In genomic region chr10:102624094-102624493, GRCh38 we compare ENCODE assay signal across 17 cellular contexts. TPM values are rescaled to one million over a fixed set of nuclear protein-coding genes. Genes with fewer than 3 reads are reported as not detected.
DNase-seq lines count a peak whose midpoint lies in the region; ATAC-seq and TF ChIP-seq lines count a peak whose summit lies in the region.
"Had no signal": no experiment of that assay in that cellular context is flagged by ENCODE, and none has a peak within 500 bp of the region (broad histone marks: within the 10 kb centered on the region; RNA-seq: fewer than 3 reads in every experiment).

No MANE protein-coding gene starts in this region.

- H3K9me3 ChIP-seq in right cardiac atrium (ENCODE audit: control insufficient read depth, low read length) (no peaks in the 10 kb centered on the region), osteoblast (ENCODE audit: low read depth, low read length) (no peaks in the 10 kb centered on the region)
- no peaks in the 10 kb centered on the region for H3K9me3 ChIP-seq in CD8-positive, alpha-beta T cell (ENCODE audit: low read length)
- H3K9me3 ChIP-seq: A549, Caco-2 had no signal

- no peak for TF ChIP-seq CTCF in chondrocyte (IDR thresholded peaks at IDR 0.05)
- no peak for TF ChIP-seq CTCF in osteoblast (IDR thresholded peaks at IDR 0.05; ENCODE audit: extremely low read depth, low read depth, low read length)
- TF ChIP-seq CTCF in CD8-positive, alpha-beta T cell (IDR thresholded peaks at IDR 0.05), result no peak

- no peaks in the 10 kb centered on the region for H4K20me1 ChIP-seq in osteoblast (ENCODE audit: insufficient read depth, low read length)

- no peak overlapping the region for H3K4me3 Mint-ChIP-seq in chondrocyte (ENCODE audit: unreplicated experiment)
- H3K4me3 Mint-ChIP-seq in CD8-positive, alpha-beta T cell, result no peak overlapping the region
- H3K4me3 Mint-ChIP-seq: CD14-positive monocyte had no signal

- no peaks in the 10 kb centered on the region for H3K9me3 Mint-ChIP-seq in chondrocyte (ENCODE audit: low read depth)
- no peaks in the 10 kb centered on the region for H3K9me3 Mint-ChIP-seq in CD8-positive, alpha-beta T cell
- H3K9me3 Mint-ChIP-seq: CD14-positive monocyte had no signal

- POLR2A ChIA-PET in CD8-positive, alpha-beta T cell (lab: Charles Lee), result interaction anchor here (0.5 kb wide), 1 partner anchor 161 kb away, joined by 3 read pairs; no protein-coding TSS in a partner anchor

- no peak overlapping the region for H3K27ac Mint-ChIP-seq in chondrocyte (ENCODE audit: unreplicated experiment)
- no peak overlapping the region for H3K27ac Mint-ChIP-seq in CD8-positive, alpha-beta T cell

- CTCF ChIA-PET in CD8-positive, alpha-beta T cell (lab: Charles Lee), result interaction anchor here (1.0 to 1.1 kb wide), 2 partner anchors 11 to 21 kb away, joined by 3 to 4 read pairs; no protein-coding TSS in a partner anchor

- ATAC-seq in right cardiac atrium, result no peak
- ATAC-seq in CD8-positive, alpha-beta T cell, result no peak
- ATAC-seq: A549, Right ventricle myocardium inferior had no signal

- H3K27me3 ChIP-seq in right cardiac atrium (ENCODE audit: control insufficient read depth, insufficient read depth) (no peaks in the 10 kb centered on the region), osteoblast (ENCODE audit: insufficient read depth, low read length) (no peaks in the 10 kb centered on the region)
- H3K27me3 ChIP-seq in CD8-positive, alpha-beta T cell (ENCODE audit: insufficient read depth, low read length), result no peaks in the 10 kb centered on the region

- H3K27ac ChIP-seq in right cardiac atrium (ENCODE audit: low read length) (no peak overlapping the region), osteoblast (ENCODE audit: low read depth, low read length) (peak overlapping the region; percentile 76)
- no peak overlapping the region for H3K27ac ChIP-seq in CD8-positive, alpha-beta T cell (ENCODE audit: low read depth, low read length)
- H3K27ac ChIP-seq: A549, KMS-11 had no signal

- DNase-seq in right cardiac atrium (peak; percentile 9 to 45 (median 31)), cardiac septum (ENCODE audit: low spot score) (no peak), chondrocyte (ENCODE audit: low spot score) (peak; percentile 9), osteoblast (ENCODE audit: insufficient read length, low spot score, missing footprints) (peak; percentile 46)
- no peak for DNase-seq in CD8-positive, alpha-beta T cell
- no peak for DNase-seq in activated naive CD4-positive, alpha-beta T cell treated with Interleukin-2 at 50 U/mL for 16 hours
- no peak for DNase-seq in stimulated activated CD4-positive, alpha-beta T cell treated with anti-CD3 and anti-CD28 coated beads, Interleukin-12 subunit alpha, Interleukin-12 subunit beta, amount 100 ng/mL, for 4 hours
- DNase-seq: Caco-2, DMS79, NCI-H1436, NCI-H2081, NCI-H510A, NCI-H774 had no signal

- H3K4me1 ChIP-seq in right cardiac atrium (ENCODE audit: control insufficient read depth, insufficient read depth, low read length) (peaks cover 60% of the 10 kb centered on the region), osteoblast (ENCODE audit: insufficient read depth, low read length) (peaks cover 73% of the 10 kb centered on the region)
- H3K4me1 ChIP-seq in CD8-positive, alpha-beta T cell (ENCODE audit: insufficient read depth, low read length), result no peaks in the 10 kb centered on the region

- H3K4me1 Mint-ChIP-seq in chondrocyte (ENCODE audit: low read depth), result peaks cover 74% of the 10 kb centered on the region
- no peaks in the 10 kb centered on the region for H3K4me1 Mint-ChIP-seq in CD8-positive, alpha-beta T cell (ENCODE audit: low read depth)

- H3K27me3 Mint-ChIP-seq in chondrocyte (ENCODE audit: low read depth), result no peaks in the 10 kb centered on the region
- no peaks in the 10 kb centered on the region for H3K27me3 Mint-ChIP-seq in CD8-positive, alpha-beta T cell (ENCODE audit: low read depth)

- intact Hi-C loops in right cardiac atrium (cut with DNase I) (no loop called here), cardiac septum (cut with DNase I) (no loop called here)
- intact Hi-C loops in CD8-positive, alpha-beta T cell (cut with DNase I, micrococcal nuclease), result no loop called here

- no peaks in the 10 kb centered on the region for H3K79me2 ChIP-seq in osteoblast (ENCODE audit: insufficient read depth, low read length)

- no peak overlapping the region for H3K4me2 ChIP-seq in osteoblast (ENCODE audit: insufficient read depth, low read length)
- H3K4me2 ChIP-seq: A549, KMS-11 had no signal

- H3K4me3 ChIP-seq in right cardiac atrium (ENCODE audit: low read length) (no peak overlapping the region), osteoblast (ENCODE audit: insufficient read depth, low read length) (no peak overlapping the region)
- H3K4me3 ChIP-seq in CD8-positive, alpha-beta T cell (ENCODE audit: low read depth, low read length), result no peak overlapping the region
- H3K4me3 ChIP-seq: A549 had no signal

- no peaks in the 10 kb centered on the region for H3K36me3 ChIP-seq in osteoblast (ENCODE audit: insufficient read depth, low read length)
- no peaks in the 10 kb centered on the region for H3K36me3 ChIP-seq in CD8-positive, alpha-beta T cell (ENCODE audit: insufficient read depth, low read length)

- WGBS in right cardiac atrium, result 77% methylated on average over 3 of the region's 3 CpGs

- no peaks in the 10 kb centered on the region for H3K36me3 Mint-ChIP-seq in chondrocyte (ENCODE audit: low read depth)
- peaks cover 18% of the 10 kb centered on the region for H3K36me3 Mint-ChIP-seq in CD8-positive, alpha-beta T cell

- H2AFZ ChIP-seq in osteoblast (ENCODE audit: low read length), result no peak overlapping the region

RNA-seq across cellular contexts. Expression of gene TRIM8, which starts 20.2 kb away (rescaled TPM):
- total RNA-seq in right cardiac atrium (100 to 1,000 TPM; 104 to 120 (median 109) TPM), cardiac septum (99.6 TPM), chondrocyte (40.3 to 74.4 TPM (median 66.8 TPM) in 3 replicates), osteoblast (107 and 126 TPM in 2 replicates)
- 71.4 TPM for polyA plus RNA-seq in right cardiac atrium
- 10 to 100 TPM; 47.9 to 53.1 TPM for total RNA-seq in CD8-positive, alpha-beta T cell

Comparison
In these comparisons a context has a peak if more than half of its experiments do, and no peak if none do; other contexts are left out.
1. DNase-seq: peak in right cardiac atrium (3 of 3), chondrocyte (single experiment) and osteoblast (single experiment); none in cardiac septum (single experiment), CD8-positive, alpha-beta T cell (0 of 7), activated naive CD4-positive, alpha-beta T cell treated with Interleukin-2 at 50 U/mL for 16 hours (single experiment) and stimulated activated CD4-positive, alpha-beta T cell treated with anti-CD3 and anti-CD28 coated beads, Interleukin-12 subunit alpha, Interleukin-12 subunit beta, amount 100 ng/mL, for 4 hours (single experiment).